ENCODE assay signal across 1 cellular context in genomic region chrX:53263597-53264094, GRCh38.
A peak's percentile ranks its signal among the peaks of the same experiment; 100 is the strongest.
TF ChIP-seq lines count a peak whose summit lies in the region.

No MANE protein-coding gene starts in this region.

TF ChIP-seq in K562, 482 proteins besides CTCF, POLR2A, EP300 and RAD21 (continued from another document):
- TF ChIP-seq E2F8 (IDR thresholded peaks at IDR 0.05; ENCODE audit: low read depth, partially characterized antibody) (no peak), ZBTB33 (CRISPR knock-in tag; IDR thresholded peaks at IDR 0.05) (no peak), ZC3H11A (IDR thresholded peaks at IDR 0.05; ENCODE audit: low read depth, low read length) (no peak), BHLHE40 (IDR thresholded peaks at IDR 0.05; ENCODE audit: low read length) (peak; percentile 76), ZEB2 (IDR thresholded peaks at IDR 0.05) (peak; percentile 67), TCF3 (CRISPR knock-in tag; IDR thresholded peaks at IDR 0.05) (0 out of 2 replicates have a peak, but pooled peaks have one; percentile 23), IRF2 (CRISPR knock-in tag; IDR thresholded peaks at IDR 0.05) (no peak), CHD7 (IDR thresholded peaks at IDR 0.05; ENCODE audit: low read depth, low read length) (no peak), ZNF174 (CRISPR knock-in tag; IDR thresholded peaks at IDR 0.05) (no peak), L3MBTL2 (IDR thresholded peaks at IDR 0.05) (peak; percentile 70), FUS (optimal IDR thresholded peaks at IDR 0.05; ENCODE audit: low read depth, low read length) (no peak), PYGO2 (tag; IDR thresholded peaks at IDR 0.05) (no peak), RCOR1 (IDR thresholded peaks at IDR 0.05; ENCODE audit: borderline replicate concordance in 1 of 2, low read depth in 2 of 2, low read length in 2 of 2) (peak in 1 of 2 experiments; percentile 69; a peak in 1 of 4 replicates), ZBTB17 (CRISPR knock-in tag; IDR thresholded peaks at IDR 0.05) (no peak), CTBP1 (IDR thresholded peaks at IDR 0.05; ENCODE audit: borderline replicate concordance) (peak; percentile 67; the same call in 1 of the 2 replicates), KLF13 (tag; IDR thresholded peaks at IDR 0.05; ENCODE audit: borderline replicate concordance, low read depth) (no peak), HCFC1 (IDR thresholded peaks at IDR 0.05; ENCODE audit: low read depth, low read length) (no peak), LEF1 (IDR thresholded peaks at IDR 0.05) (no peak), POLR2AphosphoS2 (IDR thresholded peaks at IDR 0.05; ENCODE audit: low read length) (no peak), ATF7 (IDR thresholded peaks at IDR 0.05) (peak; percentile 41; the same call in 1 of the 2 replicates), FOS (IDR thresholded peaks at IDR 0.05; ENCODE audit: extremely low read depth, insufficient read length) (no peak), MNT (conservative IDR thresholded peaks at IDR 0.05) (peak; percentile 13 to 59; a peak in 2 of 4 replicates), GTF2B (IDR thresholded peaks at IDR 0.05; ENCODE audit: extremely low read depth, insufficient read length) (no peak)
